In genomic region chr6:72401865-72402264, GRCh38 we compare ENCODE assay signal across 20 cellular contexts.
"Had no signal": no experiment of that assay in that cellular context is flagged by ENCODE, and none has a peak within 500 bp of the region (broad histone marks: within the 10 kb centered on the region; RNA-seq: fewer than 3 reads in every experiment).

No MANE protein-coding gene starts in this region.

- ATAC-seq: heart left ventricle, left colon, left ventricle myocardium superior, pancreas, right cardiac atrium had no signal

- H3K36me3 Mint-ChIP-seq: naive B cell had no signal

- H3K27me3 Mint-ChIP-seq: progenitor cell of endocrine pancreas had no signal

- H3K4me1 ChIP-seq: heart left ventricle, pancreas, upper lobe of left lung, uterus had no signal

- H3K4me3 Mint-ChIP-seq: endodermal cell, naive B cell, nephron had no signal

- H3K9me3 ChIP-seq: heart left ventricle, pancreas, upper lobe of left lung, uterus had no signal

- H3K36me3 ChIP-seq: heart left ventricle, pancreas, upper lobe of left lung, uterus had no signal

- H3K4me1 Mint-ChIP-seq: endodermal cell had no signal

- H3K4me3 ChIP-seq: heart left ventricle, lung, pancreas, upper lobe of left lung, uterus had no signal

- H3K9me3 Mint-ChIP-seq: endodermal cell, naive B cell, nephron had no signal

- H3K27ac ChIP-seq: heart left ventricle, pancreas, upper lobe of left lung, uterus had no signal

- H3K27ac Mint-ChIP-seq: endodermal cell, nephron, progenitor cell of endocrine pancreas had no signal

- DNase-seq: effector CD4-positive, alpha-beta T cell; endodermal cell; heart left ventricle; hippocampal formation; left colon; left ventricle myocardium superior; mesendoderm; naive B cell; occipital lobe; pancreas; right cardiac atrium; small intestine; stimulated activated CD4-positive, alpha-beta T cell treated with anti-CD3 and anti-CD28 coated beads, Interleukin-12 subunit alpha, Interleukin-12 subunit beta, amount 100 ng/mL, for 4 hours; stimulated activated CD4-positive, alpha-beta T cell treated with anti-CD3 and anti-CD28 coated beads, Interleukin-2, amount 100 ng/mL, for 48 hours; stimulated activated naive CD4-positive, alpha-beta T cell treated with Interleukin-2 at 50 U/mL for 16 hours; upper lobe of left lung; uterus had no signal

- H3K27me3 ChIP-seq: heart left ventricle, pancreas, upper lobe of left lung, uterus had no signal
